ENCODE assay signal across 15 cellular contexts in the genomic region with DNA sequence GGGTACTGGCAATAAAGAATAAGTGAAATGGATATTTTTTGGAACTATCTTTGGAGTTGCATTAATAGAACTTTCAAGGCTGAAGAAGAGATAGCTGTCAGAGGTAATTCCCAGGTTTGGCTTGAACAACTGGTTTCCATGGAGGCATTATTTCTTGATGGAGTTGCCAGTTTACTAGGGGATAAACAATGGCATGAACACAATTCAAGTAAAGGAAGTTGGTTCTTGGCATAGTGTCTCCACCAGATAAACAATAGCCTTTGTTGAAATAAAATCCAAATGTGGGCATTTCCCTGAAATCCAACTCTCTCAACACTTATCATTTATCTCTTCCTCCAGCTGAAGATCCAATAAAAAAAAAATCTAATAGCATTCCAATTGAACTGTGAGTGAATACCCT.
DNase-seq lines count a peak whose midpoint lies in the region; ATAC-seq and TF ChIP-seq lines count a peak whose summit lies in the region.
"Had no signal": no experiment of that assay in that cellular context is flagged by ENCODE, and none has a peak within 500 bp of the region (broad histone marks: within the 10 kb centered on the region; RNA-seq: fewer than 3 reads in every experiment).

No MANE protein-coding gene starts in this region.

- DNase-seq in LNCaP clone FGC (ENCODE audit: low read depth) (peak; percentile 58), NCI-H146 (lab: John Stamatoyannopoulos, UW) (peak; percentile 52), inferior parietal cortex (ENCODE audit: extremely low spot score) (peak; percentile 16), putamen (ENCODE audit: low spot score) (peak; percentile 3), glomerular visceral epithelial cell (ENCODE audit: extremely low spot score) (no peak), NCI-H1930 (lab: John Stamatoyannopoulos, UW) (no peak)
- DNase-seq: C1 segment of cervical spinal cord; CD4-positive, alpha-beta memory T cell; COR-L47; DMS153; DND-41; H9 had no signal

- TF ChIP-seq CTCF in LNCaP clone FGC (IDR thresholded peaks at IDR 0.05; ENCODE audit: control insufficient read depth, extremely low read depth, insufficient read depth), result no peak

- no peak for ATAC-seq in GM18498 (IDR thresholded peaks at IDR 0.05; ENCODE audit: unreplicated experiment)
- ATAC-seq: GM23338, HCT116 had no signal

- no peak overlapping the region for H3K4me3 ChIP-seq in LNCaP clone FGC (ENCODE audit: low read depth, low read length)
- H3K4me3 ChIP-seq: GM23338 had no signal

Comparison
In these comparisons a context has a peak if more than half of its experiments do, and no peak if none do; other contexts are left out.
1. DNase-seq: peak in LNCaP clone FGC (single experiment), NCI-H146 (single experiment), inferior parietal cortex (single experiment) and putamen (single experiment); none in glomerular visceral epithelial cell (single experiment) and NCI-H1930 (0 of 2).